ENCODE assay signal across 23 cellular contexts in the genomic region with DNA sequence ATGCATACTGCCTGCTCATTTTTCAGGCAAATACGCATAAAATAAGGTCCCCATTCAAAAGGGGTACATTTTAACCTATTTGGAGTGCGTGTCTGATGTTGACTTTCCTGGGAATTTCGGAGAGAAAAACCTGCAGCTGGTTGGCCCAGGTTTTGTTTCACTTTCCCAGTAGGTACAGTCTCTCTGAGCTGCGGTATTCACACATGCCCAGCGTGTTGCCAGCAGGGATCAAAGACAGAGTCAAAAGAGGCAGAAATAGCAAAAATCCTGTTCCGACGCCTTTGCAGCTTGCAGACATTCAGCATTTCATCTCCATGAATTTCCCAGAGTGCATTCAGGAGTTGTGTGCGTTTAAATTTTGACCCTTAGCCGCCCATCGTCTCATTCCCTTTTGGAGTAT.
"Had no signal": no experiment of that assay in that cellular context is flagged by ENCODE, and none has a peak within 500 bp of the region (broad histone marks: within the 10 kb centered on the region; RNA-seq: fewer than 3 reads in every experiment).

No MANE protein-coding gene starts in this region.

- H3K27ac ChIP-seq: esophagus squamous epithelium, gastroesophageal sphincter, left lung, lower lobe of right lung, pancreas, stomach, thoracic aorta, transverse colon had no signal

- H3K4me1 ChIP-seq: esophagus squamous epithelium, gastroesophageal sphincter, left lung, lower lobe of right lung, pancreas, stomach, transverse colon had no signal

- H3K4me3 ChIP-seq: gastroesophageal sphincter, left lung, lower lobe of right lung, mucosa of descending colon, pancreas, stomach, thoracic aorta, transverse colon had no signal

- DNase-seq: cortex of kidney; effector memory CD4-positive, alpha-beta T cell; esophagus squamous epithelium; foreskin fibroblast; glutamatergic neuron; islet precursor cell; left lung; lower lobe of right lung; mucosa of descending colon; naive thymus-derived CD8-positive, alpha-beta T cell; occipital lobe; pancreas; right cardiac atrium; small intestine; stimulated activated CD4-positive, alpha-beta T cell treated with anti-CD3 and anti-CD28 coated beads, Interleukin-12 subunit alpha, Interleukin-12 subunit beta, amount 100 ng/mL, for 4 hours; stimulated activated naive CD4-positive, alpha-beta T cell; stomach; transverse colon had no signal

- H3K27me3 ChIP-seq: esophagus squamous epithelium, gastroesophageal sphincter, left lung, pancreas, stomach, transverse colon had no signal

- H3K9me3 ChIP-seq: esophagus squamous epithelium, gastroesophageal sphincter, left lung, lower lobe of right lung, pancreas, stomach, thoracic aorta had no signal

- H3K4me3 Mint-ChIP-seq: memory B cell; naive thymus-derived CD8-positive, alpha-beta T cell; neural crest cell had no signal

- ATAC-seq: gastroesophageal sphincter; left lung; mucosa of descending colon; naive thymus-derived CD8-positive, alpha-beta T cell; pancreas; right cardiac atrium had no signal

- H3K36me3 Mint-ChIP-seq: memory B cell; naive thymus-derived CD8-positive, alpha-beta T cell had no signal

- H3K27me3 Mint-ChIP-seq: memory B cell; naive thymus-derived CD8-positive, alpha-beta T cell had no signal

- H3K9me3 Mint-ChIP-seq: neural crest cell had no signal

- H3K4me1 Mint-ChIP-seq: memory B cell; naive thymus-derived CD8-positive, alpha-beta T cell had no signal

- H3K27ac Mint-ChIP-seq: memory B cell; naive thymus-derived CD8-positive, alpha-beta T cell; progenitor cell of endocrine pancreas had no signal

- H3K36me3 ChIP-seq: esophagus squamous epithelium, gastroesophageal sphincter, left lung, lower lobe of right lung, pancreas, stomach, thoracic aorta, transverse colon had no signal
